ENCODE assay signal across 1 cellular context in genomic region chr3:39809181-39809994, GRCh38.
A peak's percentile ranks its signal among the peaks of the same experiment; 100 is the strongest.
TF ChIP-seq lines count a peak whose summit lies in the region.

TSS of gene MYRIP (plus strand) at chr3:39809609. CDS start at chr3:39900817, 91,208 bp downstream.

TF ChIP-seq in HepG2, 621 proteins besides CTCF, POLR2A, EP300 and RAD21 (continued from another document and continues in another):
- TF ChIP-seq DMTF1 (CRISPR knock-in tag; IDR thresholded peaks at IDR 0.05) (no peak), ZNF562 (CRISPR knock-in tag; IDR thresholded peaks at IDR 0.05; ENCODE audit: borderline replicate concordance) (peak; percentile 68; the same call in 1 of the 2 replicates), SIN3A (IDR thresholded peaks at IDR 0.05; ENCODE audit: borderline replicate concordance, low read depth, low read length) (no peak), XBP1 (CRISPR knock-in tag; IDR thresholded peaks at IDR 0.05) (no peak), MAFK (conservative IDR thresholded peaks at IDR 0.05 in 1 of 2, IDR thresholded peaks at IDR 0.05 in 1 of 2; ENCODE audit: low read length in 2 of 2) (no peak), ZFP36L2 (CRISPR knock-in tag; IDR thresholded peaks at IDR 0.05) (no peak), ZSCAN25 (CRISPR knock-in tag; IDR thresholded peaks at IDR 0.05) (no peak), PTBP1 (IDR thresholded peaks at IDR 0.05; ENCODE audit: low read depth, low read length, poor library complexity, severe bottlenecking) (no peak), ZNF34 (CRISPR knock-in tag; IDR thresholded peaks at IDR 0.05; ENCODE audit: borderline replicate concordance) (no peak), ZNF30 (CRISPR knock-in tag; IDR thresholded peaks at IDR 0.05) (no peak), ZNF432 (CRISPR knock-in tag; IDR thresholded peaks at IDR 0.05; ENCODE audit: borderline replicate concordance) (no peak), NR2C2 (CRISPR knock-in tag; IDR thresholded peaks at IDR 0.05; ENCODE audit: borderline replicate concordance) (no peak; the same call in 1 of the 2 replicates), RXRA (CRISPR knock-in tag; IDR thresholded peaks at IDR 0.05) (no peak), ATM (IDR thresholded peaks at IDR 0.05; ENCODE audit: borderline replicate concordance) (no peak), RFX3 (CRISPR knock-in tag; IDR thresholded peaks at IDR 0.05) (no peak), CREBL2 (CRISPR knock-in tag; IDR thresholded peaks at IDR 0.05; ENCODE audit: borderline replicate concordance) (no peak), ASH2L (IDR thresholded peaks at IDR 0.05; ENCODE audit: insufficient read length, low read depth, low read length) (no peak), ELF3 (CRISPR knock-in tag; IDR thresholded peaks at IDR 0.05) (no peak), NFE2 (CRISPR knock-in tag; IDR thresholded peaks at IDR 0.05) (no peak), ZNF766 (CRISPR knock-in tag; IDR thresholded peaks at IDR 0.05; ENCODE audit: borderline replicate concordance) (no peak; the same call in 1 of the 2 replicates), ZNF674 (CRISPR knock-in tag; IDR thresholded peaks at IDR 0.05; ENCODE audit: low read depth) (no peak), ZSCAN29 (CRISPR knock-in tag; conservative IDR thresholded peaks at IDR 0.05) (no peak), ZNF354B (CRISPR knock-in tag; IDR thresholded peaks at IDR 0.05) (no peak), ZNF343 (CRISPR knock-in tag; IDR thresholded peaks at IDR 0.05) (no peak), ZNF839 (CRISPR knock-in tag; IDR thresholded peaks at IDR 0.05; ENCODE audit: borderline replicate concordance) (no peak), HHEX (CRISPR knock-in tag; IDR thresholded peaks at IDR 0.05) (no peak), TGIF2 (CRISPR knock-in tag; IDR thresholded peaks at IDR 0.05) (no peak), SSRP1 (CRISPR knock-in tag; IDR thresholded peaks at IDR 0.05) (no peak), ZFP36L1 (CRISPR knock-in tag; IDR thresholded peaks at IDR 0.05) (no peak), FOXC1 (CRISPR knock-in tag; IDR thresholded peaks at IDR 0.05; ENCODE audit: borderline replicate concordance) (no peak), ZNF501 (CRISPR knock-in tag; IDR thresholded peaks at IDR 0.05) (no peak), CHD4 (IDR thresholded peaks at IDR 0.05; ENCODE audit: borderline replicate concordance, low read length) (no peak), E2F2 (CRISPR knock-in tag; IDR thresholded peaks at IDR 0.05; ENCODE audit: borderline replicate concordance) (no peak), ZNF235 (CRISPR knock-in tag; IDR thresholded peaks at IDR 0.05; ENCODE audit: borderline replicate concordance) (no peak), TMF1 (CRISPR knock-in tag; IDR thresholded peaks at IDR 0.05; ENCODE audit: low read depth) (no peak), SP2 (CRISPR knock-in tag; IDR thresholded peaks at IDR 0.05) (no peak), SIN3B (IDR thresholded peaks at IDR 0.05; ENCODE audit: low read length) (no peak), ARID2 (CRISPR knock-in tag; IDR thresholded peaks at IDR 0.05; ENCODE audit: borderline replicate concordance) (no peak), STAT5B (CRISPR knock-in tag; IDR thresholded peaks at IDR 0.05) (no peak), ZNF224 (CRISPR knock-in tag; IDR thresholded peaks at IDR 0.05) (no peak), ZNF230 (CRISPR knock-in tag; IDR thresholded peaks at IDR 0.05) (no peak), ZBTB49 (CRISPR knock-in tag; IDR thresholded peaks at IDR 0.05; ENCODE audit: borderline replicate concordance) (no peak), DPF2 (CRISPR knock-in tag; IDR thresholded peaks at IDR 0.05; ENCODE audit: borderline replicate concordance, low read depth) (no peak), HNF4G (IDR thresholded peaks at IDR 0.05; ENCODE audit: borderline replicate concordance, low read depth, low read length) (no peak), HNF4G (CRISPR knock-in tag; IDR thresholded peaks at IDR 0.05; ENCODE audit: borderline replicate concordance, low read depth) (peak; percentile 29; the same call in 1 of the 2 replicates), TOE1 (CRISPR knock-in tag; IDR thresholded peaks at IDR 0.05) (no peak), SMAD1 (CRISPR knock-in tag; IDR thresholded peaks at IDR 0.05; ENCODE audit: borderline replicate concordance, low read depth) (no peak), ESRRA (CRISPR knock-in tag; IDR thresholded peaks at IDR 0.05; ENCODE audit: low read depth) (no peak), SNAPC2 (CRISPR knock-in tag; IDR thresholded peaks at IDR 0.05) (no peak)
- TF ChIP-seq, protein P1, sequence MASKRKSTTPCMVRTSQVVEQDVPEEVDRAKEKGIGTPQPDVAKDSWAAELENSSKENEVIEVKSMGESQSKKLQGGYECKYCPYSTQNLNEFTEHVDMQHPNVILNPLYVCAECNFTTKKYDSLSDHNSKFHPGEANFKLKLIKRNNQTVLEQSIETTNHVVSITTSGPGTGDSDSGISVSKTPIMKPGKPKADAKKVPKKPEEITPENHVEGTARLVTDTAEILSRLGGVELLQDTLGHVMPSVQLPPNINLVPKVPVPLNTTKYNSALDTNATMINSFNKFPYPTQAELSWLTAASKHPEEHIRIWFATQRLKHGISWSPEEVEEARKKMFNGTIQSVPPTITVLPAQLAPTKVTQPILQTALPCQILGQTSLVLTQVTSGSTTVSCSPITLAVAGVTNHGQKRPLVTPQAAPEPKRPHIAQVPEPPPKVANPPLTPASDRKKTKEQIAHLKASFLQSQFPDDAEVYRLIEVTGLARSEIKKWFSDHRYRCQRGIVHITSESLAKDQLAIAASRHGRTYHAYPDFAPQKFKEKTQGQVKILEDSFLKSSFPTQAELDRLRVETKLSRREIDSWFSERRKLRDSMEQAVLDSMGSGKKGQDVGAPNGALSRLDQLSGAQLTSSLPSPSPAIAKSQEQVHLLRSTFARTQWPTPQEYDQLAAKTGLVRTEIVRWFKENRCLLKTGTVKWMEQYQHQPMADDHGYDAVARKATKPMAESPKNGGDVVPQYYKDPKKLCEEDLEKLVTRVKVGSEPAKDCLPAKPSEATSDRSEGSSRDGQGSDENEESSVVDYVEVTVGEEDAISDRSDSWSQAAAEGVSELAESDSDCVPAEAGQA (IDR thresholded peaks at IDR 0.05; ENCODE audit: low read depth), result no peak
- TF ChIP-seq, protein P1 (CRISPR knock-in tag; IDR thresholded peaks at IDR 0.05; ENCODE audit: borderline replicate concordance), result no peak
- TF ChIP-seq, protein P2, sequence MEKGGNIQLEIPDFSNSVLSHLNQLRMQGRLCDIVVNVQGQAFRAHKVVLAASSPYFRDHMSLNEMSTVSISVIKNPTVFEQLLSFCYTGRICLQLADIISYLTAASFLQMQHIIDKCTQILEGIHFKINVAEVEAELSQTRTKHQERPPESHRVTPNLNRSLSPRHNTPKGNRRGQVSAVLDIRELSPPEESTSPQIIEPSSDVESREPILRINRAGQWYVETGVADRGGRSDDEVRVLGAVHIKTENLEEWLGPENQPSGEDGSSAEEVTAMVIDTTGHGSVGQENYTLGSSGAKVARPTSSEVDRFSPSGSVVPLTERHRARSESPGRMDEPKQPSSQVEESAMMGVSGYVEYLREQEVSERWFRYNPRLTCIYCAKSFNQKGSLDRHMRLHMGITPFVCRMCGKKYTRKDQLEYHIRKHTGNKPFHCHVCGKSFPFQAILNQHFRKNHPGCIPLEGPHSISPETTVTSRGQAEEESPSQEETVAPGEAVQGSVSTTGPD (CRISPR knock-in tag; IDR thresholded peaks at IDR 0.05), result no peak
- TF ChIP-seq, protein P3, sequence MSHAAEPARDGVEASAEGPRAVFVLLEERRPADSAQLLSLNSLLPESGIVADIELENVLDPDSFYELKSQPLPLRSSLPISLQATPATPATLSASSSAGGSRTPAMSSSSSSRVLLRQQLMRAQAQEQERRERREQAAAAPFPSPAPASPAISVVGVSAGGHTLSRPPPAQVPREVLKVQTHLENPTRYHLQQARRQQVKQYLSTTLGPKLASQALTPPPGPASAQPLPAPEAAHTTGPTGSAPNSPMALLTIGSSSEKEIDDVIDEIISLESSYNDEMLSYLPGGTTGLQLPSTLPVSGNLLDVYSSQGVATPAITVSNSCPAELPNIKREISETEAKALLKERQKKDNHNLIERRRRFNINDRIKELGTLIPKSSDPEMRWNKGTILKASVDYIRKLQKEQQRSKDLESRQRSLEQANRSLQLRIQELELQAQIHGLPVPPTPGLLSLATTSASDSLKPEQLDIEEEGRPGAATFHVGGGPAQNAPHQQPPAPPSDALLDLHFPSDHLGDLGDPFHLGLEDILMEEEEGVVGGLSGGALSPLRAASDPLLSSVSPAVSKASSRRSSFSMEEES (CRISPR knock-in tag; IDR thresholded peaks at IDR 0.05), result no peak
- TF ChIP-seq, protein P4, sequence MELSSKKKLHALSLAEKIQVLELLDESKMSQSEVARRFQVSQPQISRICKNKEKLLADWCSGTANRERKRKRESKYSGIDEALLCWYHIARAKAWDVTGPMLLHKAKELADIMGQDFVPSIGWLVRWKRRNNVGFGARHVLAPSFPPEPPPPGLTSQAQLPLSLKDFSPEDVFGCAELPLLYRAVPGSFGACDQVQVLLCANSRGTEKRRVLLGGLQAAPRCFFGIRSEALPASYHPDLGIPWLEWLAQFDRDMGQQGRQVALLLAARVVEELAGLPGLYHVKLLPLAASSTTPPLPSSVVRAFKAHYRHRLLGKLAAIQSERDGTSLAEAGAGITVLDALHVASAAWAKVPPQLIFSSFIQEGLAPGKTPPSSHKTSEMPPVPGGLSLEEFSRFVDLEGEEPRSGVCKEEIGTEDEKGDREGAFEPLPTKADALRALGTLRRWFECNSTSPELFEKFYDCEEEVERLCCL (CRISPR knock-in tag; IDR thresholded peaks at IDR 0.05; ENCODE audit: borderline replicate concordance), result no peak
